34 cellular contexts compared by ENCODE assay signal in genomic region chr10:129699722-129700340, GRCh38.
"Had no signal": no experiment of that assay in that cellular context is flagged by ENCODE, and none has a peak within 500 bp of the region (broad histone marks: within the 10 kb centered on the region; RNA-seq: fewer than 3 reads in every experiment).

No MANE protein-coding gene starts in this region.

- H3K9me3 ChIP-seq: MG63 had no signal

- H3K36me3 ChIP-seq: MG63 had no signal

- DNase-seq: Karpas-422, Kasumi-1, MG63, MM.1S, MV-4-11, NCI-H1048, NCI-H1092, NCI-H1092 treated with DMSO at 0.1 percent for 48 hours, NCI-H1105, NCI-H1105 treated with DMSO at 0.1 percent for 48 hours, NCI-H1417, NCI-H1417 treated with DMSO at 0.1 percent for 48 hours, NCI-H1436, NCI-H1436 treated with DMSO at 0.1 percent for 48 hours, NCI-H146, NCI-H1694, NCI-H1694 treated with DMSO at 0.1 percent for 48 hours, NCI-H187, NCI-H187 treated with DMSO at 0.1 percent for 48 hours, NCI-H1930, NCI-H2029, NCI-H2029 treated with DMSO at 0.1 percent for 48 hours, NCI-H2081, NCI-H2081 treated with DMSO at 0.1 percent for 48 hours, NCI-H2107, NCI-H2171, NCI-H2171 treated with DMSO at 0.1 percent for 48 hours, NCI-H2227 treated with DMSO at 0.1 percent for 48 hours, NCI-H226, NCI-H345, NCI-H446, NCI-H446 treated with DMSO at 0.1 percent for 48 hours, NCI-H510A had no signal

- H3K27me3 ChIP-seq: MG63 had no signal

- H3K27ac ChIP-seq: KMS-11 had no signal

- H3K4me3 ChIP-seq: MG63 had no signal
